Comparison of ENCODE assay signal across 1 cellular context in genomic region chr6:25302677-25303128, GRCh38.
TF ChIP-seq lines count a peak whose summit lies in the region.

No MANE protein-coding gene starts in this region.

TF ChIP-seq in HEK293, 187 proteins besides CTCF, POLR2A, EP300 and RAD21 (continued from another document):
- TF ChIP-seq ZBTB21 (tag by site-specific recombination; IDR thresholded peaks at IDR 0.05) (0 out of 2 replicates have a peak, but pooled peaks have one; percentile 45), ZNF629 (tag by site-specific recombination; IDR thresholded peaks at IDR 0.05) (peak; percentile 71), ZNF324 (tag by site-specific recombination; IDR thresholded peaks at IDR 0.05) (peak; percentile 39; the same call in 1 of the 2 replicates), INSM2 (tag by site-specific recombination; IDR thresholded peaks at IDR 0.05) (peak; percentile 46; the same call in 1 of the 2 replicates), ZBTB44 (tag by site-specific recombination; IDR thresholded peaks at IDR 0.05) (peak; percentile 45; the same call in 1 of the 2 replicates), TRIM28 (IDR thresholded peaks at IDR 0.05; ENCODE audit: borderline replicate concordance, low read length) (peak; percentile 92; the same call in 1 of the 2 replicates), ZNF155 (tag by site-specific recombination; IDR thresholded peaks at IDR 0.05) (no peak), SP7 (tag by site-specific recombination; IDR thresholded peaks at IDR 0.05) (peak; percentile 96), ZFP69B (tag by site-specific recombination; IDR thresholded peaks at IDR 0.05) (no peak), ZBTB20 (tag by site-specific recombination; IDR thresholded peaks at IDR 0.05) (peak; percentile 56; the same call in 1 of the 2 replicates), ZNF341 (tag by site-specific recombination; IDR thresholded peaks at IDR 0.05; ENCODE audit: low read depth) (peak; percentile 77), ZNF449 (tag by site-specific recombination; IDR thresholded peaks at IDR 0.05) (peak; percentile 84), TSHZ1 (tag by site-specific recombination; IDR thresholded peaks at IDR 0.05; ENCODE audit: borderline replicate concordance) (peak; percentile 78; the same call in 1 of the 2 replicates), ZEB2 (tag by site-specific recombination; IDR thresholded peaks at IDR 0.05) (peak; percentile 88), ZBTB17 (tag by site-specific recombination; IDR thresholded peaks at IDR 0.05) (peak; percentile 96), ZBTB11 (tag by site-specific recombination; conservative IDR thresholded peaks at IDR 0.05; ENCODE audit: low read depth) (no peak)
- TF ChIP-seq, protein P1, sequence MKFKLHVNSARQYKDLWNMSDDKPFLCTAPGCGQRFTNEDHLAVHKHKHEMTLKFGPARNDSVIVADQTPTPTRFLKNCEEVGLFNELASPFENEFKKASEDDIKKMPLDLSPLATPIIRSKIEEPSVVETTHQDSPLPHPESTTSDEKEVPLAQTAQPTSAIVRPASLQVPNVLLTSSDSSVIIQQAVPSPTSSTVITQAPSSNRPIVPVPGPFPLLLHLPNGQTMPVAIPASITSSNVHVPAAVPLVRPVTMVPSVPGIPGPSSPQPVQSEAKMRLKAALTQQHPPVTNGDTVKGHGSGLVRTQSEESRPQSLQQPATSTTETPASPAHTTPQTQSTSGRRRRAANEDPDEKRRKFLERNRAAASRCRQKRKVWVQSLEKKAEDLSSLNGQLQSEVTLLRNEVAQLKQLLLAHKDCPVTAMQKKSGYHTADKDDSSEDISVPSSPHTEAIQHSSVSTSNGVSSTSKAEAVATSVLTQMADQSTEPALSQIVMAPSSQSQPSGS (tag by site-specific recombination; IDR thresholded peaks at IDR 0.05; ENCODE audit: low read depth): peak; percentile 69
